9 cellular contexts compared by ENCODE assay signal in the genomic region with DNA sequence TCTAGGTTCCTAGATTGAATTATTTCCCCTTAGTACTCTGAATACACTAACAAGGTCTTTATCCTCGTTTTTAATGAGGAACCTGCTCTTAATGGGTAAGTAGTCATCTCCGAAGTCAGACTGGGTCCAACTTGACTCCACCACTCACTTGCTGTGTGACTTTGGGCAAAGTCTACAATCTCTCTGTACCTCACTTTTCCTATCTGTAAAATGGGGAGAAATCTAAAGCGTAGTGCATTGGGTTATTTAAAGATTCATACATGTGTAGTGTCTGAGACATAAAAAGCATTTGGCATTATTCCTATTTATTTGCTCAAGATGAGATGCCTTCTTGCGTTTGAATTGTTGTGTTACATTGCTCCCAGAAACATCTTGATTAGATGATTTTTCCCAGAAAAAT. TPM values are rescaled to one million over a fixed set of nuclear protein-coding genes. Genes with fewer than 3 reads are reported as not detected.
A peak's percentile ranks its signal among the peaks of the same experiment; 100 is the strongest.
DNase-seq lines count a peak whose midpoint lies in the region; ATAC-seq, FAIRE-seq and TF ChIP-seq lines count a peak whose summit lies in the region.
"Had no signal": no experiment of that assay in that cellular context is flagged by ENCODE, and none has a peak within 500 bp of the region (broad histone marks: within the 10 kb centered on the region; RNA-seq: fewer than 3 reads in every experiment).

No MANE protein-coding gene starts in this region.

- H4K20me1 ChIP-seq in MM.1S (ENCODE audit: insufficient read depth, low read length) (no peaks in the 10 kb centered on the region), neural progenitor cell (ENCODE audit: low read depth) (no peaks in the 10 kb centered on the region)

- H3K4me2 ChIP-seq in MM.1S (ENCODE audit: low read depth, low read length) = peak overlapping the region; percentile 95
- H3K4me2 ChIP-seq in neural progenitor cell = peak overlapping the region; percentile 78

- H3K27ac ChIP-seq in MM.1S (ENCODE audit: low read length) = peak overlapping the region; percentile 94; the same call in 1 of the 2 replicates
- no peak overlapping the region for H3K27ac ChIP-seq in neural progenitor cell

- CTCF ChIA-PET in BJ (lab: Yijun Ruan, JAX) = interaction anchor here (1.7 to 2.1 kb wide), 4 partner anchors 8 to 182 kb away, joined by 4 to 15 read pairs (median 13); no protein-coding TSS in a partner anchor

- H3K9me2 ChIP-seq in MM.1S (replicated peaks; ENCODE audit: insufficient read depth, low read length) = no peaks in the 10 kb centered on the region

- peak overlapping the region; percentile 84 for H3K9ac ChIP-seq in MM.1S (ENCODE audit: low read length)
- no peak overlapping the region for H3K9ac ChIP-seq in neural progenitor cell

- no peak for ATAC-seq in effector memory CD8-positive, alpha-beta T cell (replicated peaks)
- ATAC-seq in GM18511 (IDR thresholded peaks at IDR 0.05; ENCODE audit: unreplicated experiment) = no peak
- no peak for ATAC-seq in GM19351 (IDR thresholded peaks at IDR 0.05; ENCODE audit: unreplicated experiment)

- H3K4me3 Mint-ChIP-seq in effector memory CD8-positive, alpha-beta T cell = peak overlapping the region; percentile 92 to 95
- peak overlapping the region; percentile 88 for H3K4me3 Mint-ChIP-seq in neural progenitor cell

- peaks cover 6% of the 10 kb centered on the region for H3K36me3 Mint-ChIP-seq in effector memory CD8-positive, alpha-beta T cell (ENCODE audit: insufficient read depth)
- H3K36me3 Mint-ChIP-seq in neural progenitor cell = no peaks in the 10 kb centered on the region

- H3K4me1 ChIP-seq in MM.1S (ENCODE audit: low read length) (peaks cover 9% of the 10 kb centered on the region; the same call in 1 of the 2 replicates), neural progenitor cell (peaks cover 4% of the 10 kb centered on the region)

- peak overlapping the region; percentile 94 for H3K27ac Mint-ChIP-seq in effector memory CD8-positive, alpha-beta T cell
- peak overlapping the region; percentile 96 for H3K27ac Mint-ChIP-seq in neural progenitor cell

- H3K79me2 ChIP-seq in MM.1S (ENCODE audit: low read length) (no peaks in the 10 kb centered on the region), neural progenitor cell (ENCODE audit: low read depth) (no peaks in the 10 kb centered on the region)

- H3K9me3 ChIP-seq in MM.1S (replicated peaks; ENCODE audit: insufficient read depth, low read length) = no peaks in the 10 kb centered on the region
- no peaks in the 10 kb centered on the region for H3K9me3 ChIP-seq in neural progenitor cell (ENCODE audit: low read depth)

- H3K27me3 ChIP-seq in BJ (ENCODE audit: control insufficient read depth, insufficient read depth, low read length) = no peaks in the 10 kb centered on the region
- H3K27me3 ChIP-seq in MM.1S (replicated peaks; ENCODE audit: insufficient read depth, low read length) = no peaks in the 10 kb centered on the region
- H3K27me3 ChIP-seq in neural progenitor cell = no peaks in the 10 kb centered on the region

- no peak for FAIRE-seq in D721Med (lab: Jason Lieb, UNC)

- no peaks in the 10 kb centered on the region; the same call in 1 of the 2 replicates for H3K36me3 ChIP-seq in BJ (ENCODE audit: control insufficient read depth, insufficient read depth, low read length)
- no peaks in the 10 kb centered on the region for H3K36me3 ChIP-seq in MM.1S (replicated peaks; ENCODE audit: insufficient read depth, low read length)
- no peaks in the 10 kb centered on the region for H3K36me3 ChIP-seq in neural progenitor cell

- DNase-seq in BJ (ENCODE audit: low read depth) = no peak
- no peak for DNase-seq in MM.1S
- DNase-seq in effector memory CD8-positive, alpha-beta T cell = no peak
- DNase-seq in neural progenitor cell (ENCODE audit: low spot score) = no peak
- DNase-seq in RKO (ENCODE audit: low spot score) = no peak
- DNase-seq in D721Med (ENCODE audit: insufficient read length, low spot score) = no peak
- DNase-seq: effector CD4-positive, alpha-beta T cell had no signal

- H3K4me3 ChIP-seq in BJ (ENCODE audit: low read depth, low read length) (peak overlapping the region; percentile 52), MM.1S (ENCODE audit: low read length) (peak overlapping the region; percentile 74), neural progenitor cell (peak overlapping the region; percentile 44)

- H3F3A ChIP-seq in MM.1S (ENCODE audit: insufficient read depth, low read length) = peaks cover 4% of the 10 kb centered on the region
- H3F3A ChIP-seq in neural progenitor cell (ENCODE audit: low read depth) = peaks cover 3% of the 10 kb centered on the region

- peaks cover 19 to 23% of the 10 kb centered on the region in 2 donors for H3K4me1 Mint-ChIP-seq in effector memory CD8-positive, alpha-beta T cell (ENCODE audit: low read depth in 2 of 2)
- H3K4me1 Mint-ChIP-seq in neural progenitor cell = peaks cover 9% of the 10 kb centered on the region

- peak overlapping the region; percentile 81; the same call in 1 of the 2 replicates for H2AFZ ChIP-seq in MM.1S (ENCODE audit: low read length)
- peak overlapping the region; percentile 48 for H2AFZ ChIP-seq in neural progenitor cell (replicated peaks)

- TF ChIP-seq CTCF in BJ (IDR thresholded peaks at IDR 0.05; ENCODE audit: insufficient read depth, low read depth, low read length) (no peak), MM.1S (IDR thresholded peaks at IDR 0.05; ENCODE audit: low read length) (no peak), neural progenitor cell (IDR thresholded peaks at IDR 0.05) (no peak), D721Med (IDR thresholded peaks at IDR 0.05; ENCODE audit: insufficient read depth, missing control alignments) (no peak)

- H3K9me3 Mint-ChIP-seq in effector memory CD8-positive, alpha-beta T cell = no peaks in the 10 kb centered on the region
- H3K9me3 Mint-ChIP-seq in neural progenitor cell = no peaks in the 10 kb centered on the region

- POLR2A ChIA-PET in BJ (lab: Charles Lee) = no interaction called here

- H3K27me3 Mint-ChIP-seq in effector memory CD8-positive, alpha-beta T cell = no peaks in the 10 kb centered on the region
- no peaks in the 10 kb centered on the region for H3K27me3 Mint-ChIP-seq in neural progenitor cell (ENCODE audit: insufficient read depth, low read depth)

RNA-seq across cellular contexts. Expression of a gene that starts 51.5 kb away (rescaled TPM):
- 25.7 and 27.5 TPM in 2 replicates for polyA plus RNA-seq in BJ (2011; rRNA removed)
- 30.5 and 33.1 TPM in 2 replicates for polyA minus RNA-seq in BJ (2011; rRNA and poly(A)+ RNA removed)
- 40.5 and 63.1 TPM in 2 replicates for total RNA-seq in neural progenitor cell (ENCODE audit: low replicate concordance)
